In genomic region chr12:121712462-121713256, GRCh38 we compare ENCODE assay signal across 8 cellular contexts. TPM values are rescaled to one million over a fixed set of nuclear protein-coding genes. Genes with fewer than 3 reads are reported as not detected.
DNase-seq lines count a peak whose midpoint lies in the region; ATAC-seq, FAIRE-seq and TF ChIP-seq lines count a peak whose summit lies in the region.

TMEM120B (plus strand) TSS chr12:121712752; CDS start chr12:121712896, 144 bp downstream.

- H3K36me3 ChIP-seq in bronchial epithelial cell (ENCODE audit: control insufficient read depth, insufficient read depth, low read length) = no peaks in the 10 kb centered on the region

- peak; percentile 70 to 78 for DNase-seq in NCI-H2081 (lab: John Stamatoyannopoulos, UW)
- DNase-seq in NCI-H2081 treated with DMSO at 0.1 percent for 48 hours (lab: John Stamatoyannopoulos, UW) = no peak
- peak; percentile 41 for DNase-seq in NCI-H1092 treated with DMSO at 0.1 percent for 48 hours (lab: John Stamatoyannopoulos, UW)
- DNase-seq in WTC11 (ENCODE audit: low spot score) = peak; percentile 71
- DNase-seq in bronchial epithelial cell (ENCODE audit: low read depth) = peak; percentile 34
- DNase-seq in iris pigment epithelial cell (ENCODE audit: low read depth) = peak; percentile 69
- peak; percentile 62 to 79 (median 66) for DNase-seq in stimulated activated CD4-positive, alpha-beta T cell treated with anti-CD3 and anti-CD28 coated beads, Interleukin-12 subunit alpha, Interleukin-12 subunit beta, amount 100 ng/mL, for 48 hours (ENCODE audit: low read depth in 2 of 3, low spot score in 1 of 3)

- no peaks in the 10 kb centered on the region for H3K9me3 Mint-ChIP-seq in WTC11

- peaks cover 36% of the 10 kb centered on the region for H3K4me1 Mint-ChIP-seq in WTC11

- peaks cover 8% of the 10 kb centered on the region for H3K36me3 Mint-ChIP-seq in WTC11

- H3K27ac Mint-ChIP-seq in WTC11 = peak within 1 kb of the TSS; percentile 96

- no peaks in the 10 kb centered on the region for H3K27me3 Mint-ChIP-seq in WTC11 (ENCODE audit: low read depth)

- H3K4me3 ChIP-seq in bronchial epithelial cell (ENCODE audit: low read depth, low read length) = peak within 1 kb of the TSS; percentile 87

- CTCF ChIA-PET in WTC11 (lab: Charles Lee) = interaction anchor here (0.6 to 3.5 kb wide), 27 partner anchors 9 to 446 kb away, joined by 3 to 32 read pairs (median 4); partner anchors contain the start of genes RHOF and RNF34

- TF ChIP-seq CTCF in WTC11 (IDR thresholded peaks at IDR 0.05) (no peak), bronchial epithelial cell (IDR thresholded peaks at IDR 0.05; ENCODE audit: insufficient read depth, low read length, severe bottlenecking) (peak; percentile 6)

- H3K4me3 Mint-ChIP-seq in WTC11 = peak within 1 kb of the TSS; percentile 90

- no peaks in the 10 kb centered on the region for H3K27me3 ChIP-seq in bronchial epithelial cell (ENCODE audit: control insufficient read depth, insufficient read depth, low read length)

- FAIRE-seq in bronchial epithelial cell (lab: Jason Lieb, UNC) = no peak

- peak; percentile 86 for ATAC-seq in HG02610 (IDR thresholded peaks at IDR 0.05; ENCODE audit: unreplicated experiment)
- peak; percentile 85 for ATAC-seq in WTC11

- POLR2A ChIA-PET in WTC11 (lab: Charles Lee) = interaction anchor here (0.5 to 1.9 kb wide), 6 partner anchors 81 to 554 kb away, joined by 3 to 11 read pairs (median 5); partner anchors contain the start of gene RHOF

TF ChIP-seq in WTC11, 78 proteins besides CTCF, POLR2A, EP300 and RAD21 (continues in another document):
- TF ChIP-seq KAT7 (CRISPR knock-in tag; IDR thresholded peaks at IDR 0.05; ENCODE audit: borderline replicate concordance) (peak; percentile 61; the same call in 1 of the 2 replicates), AFF4 (CRISPR knock-in tag; IDR thresholded peaks at IDR 0.05; ENCODE audit: borderline replicate concordance) (no peak), ESRRA (CRISPR knock-in tag; IDR thresholded peaks at IDR 0.05; ENCODE audit: borderline replicate concordance) (peak; percentile 64; the same call in 1 of the 2 replicates), ZNF121 (CRISPR knock-in tag; IDR thresholded peaks at IDR 0.05) (peak; percentile 71), TP53 (CRISPR knock-in tag; IDR thresholded peaks at IDR 0.05) (no peak), ZNF416 (CRISPR knock-in tag; IDR thresholded peaks at IDR 0.05) (no peak), ZNF232 (CRISPR knock-in tag; IDR thresholded peaks at IDR 0.05) (0 out of 2 replicates have a peak, but pooled peaks have one; percentile 23), NFYB (CRISPR knock-in tag; conservative IDR thresholded peaks at IDR 0.05; ENCODE audit: low read depth) (no peak), ELF4 (CRISPR knock-in tag; IDR thresholded peaks at IDR 0.05; ENCODE audit: low read depth) (0 out of 2 replicates have a peak, but pooled peaks have one; percentile 53), ATF2 (CRISPR knock-in tag; IDR thresholded peaks at IDR 0.05; ENCODE audit: borderline replicate concordance, low read depth) (no peak), ZNF425 (CRISPR knock-in tag; conservative IDR thresholded peaks at IDR 0.05) (no peak), ZSCAN18 (CRISPR knock-in tag; IDR thresholded peaks at IDR 0.05) (no peak), FOXP4 (CRISPR knock-in tag; IDR thresholded peaks at IDR 0.05) (peak; percentile 76; the same call in 1 of the 2 replicates), TCF7 (CRISPR knock-in tag; IDR thresholded peaks at IDR 0.05; ENCODE audit: low read depth) (no peak), CREB1 (CRISPR knock-in tag; IDR thresholded peaks at IDR 0.05) (no peak), SP1 (CRISPR knock-in tag; conservative IDR thresholded peaks at IDR 0.05) (peak; percentile 86), FOXP1 (CRISPR knock-in tag; IDR thresholded peaks at IDR 0.05; ENCODE audit: borderline replicate concordance) (0 out of 2 replicates have a peak, but pooled peaks have one; percentile 9)

RNA-seq across cellular contexts. Expression of gene TMEM120B, which starts in this region (rescaled TPM):
- total RNA-seq in WTC11 (2021) (30.7 to 36.9 TPM (median 33.6 TPM) in 3 replicates), bronchial epithelial cell (4.7 and 9.7 TPM in 2 replicates)
